Comparison of ENCODE assay signal across 8 cellular contexts in genomic region chr6:56851541-56852248, GRCh38.
DNase-seq lines count a peak whose midpoint lies in the region; ATAC-seq, FAIRE-seq and TF ChIP-seq lines count a peak whose summit lies in the region.

No MANE protein-coding gene starts in this region.

- H3K4me3 ChIP-seq in A673 (ENCODE audit: low read depth, low read length, poor library complexity, severe bottlenecking) (peak overlapping the region; percentile 26), GM06990 (replicated peaks; ENCODE audit: low read depth, low read length) (peak overlapping the region; percentile 72), H7 (ENCODE audit: insufficient read depth, low read depth, low read length) (peak overlapping the region; percentile 57), HepG2 (replicated peaks in 1 of 3; ENCODE audit: insufficient read depth in 1 of 3, low read depth in 2 of 3, low read length in 3 of 3) (no peak overlapping the region), stomach (peak overlapping the region; percentile 40 to 49 (median 44))

- peaks cover 35% of the 10 kb centered on the region for H3K4me1 ChIP-seq in A673 (ENCODE audit: insufficient read depth, low read length, poor library complexity, severe bottlenecking)
- no peaks in the 10 kb centered on the region for H3K4me1 ChIP-seq in HepG2 (ENCODE audit: insufficient read depth, low read length)
- peaks cover 0 to 29% (median 18%) of the 10 kb centered on the region in 4 donors for H3K4me1 ChIP-seq in stomach

- POLR2A ChIA-PET in A673 (lab: Charles Lee; ENCODE audit: low non-redundant PET) (no interaction called here), HepG2 (lab: Yijun Ruan, JAX) (no interaction called here)

- TF ChIP-seq EP300 in HepG2 (IDR thresholded peaks at IDR 0.05; ENCODE audit: low read depth in 2 of 2, low read length in 2 of 2) (no peak), HepG2 (CRISPR knock-in tag; IDR thresholded peaks at IDR 0.05; ENCODE audit: borderline replicate concordance) (no peak), stomach (IDR thresholded peaks at IDR 0.05) (no peak)

- in situ Hi-C loops in HepG2 (cut with HindIII; ENCODE audit: extremely low pct_ligation_motif_present, low pct_unique_long_range_greater_than_20kb) = no loop called here

- TF ChIP-seq RAD21 in HepG2 (CRISPR knock-in tag; IDR thresholded peaks at IDR 0.05) = peak; percentile 66

- H3K36me3 ChIP-seq in A673 (ENCODE audit: insufficient read depth, low read length, poor library complexity, severe bottlenecking) (no peaks in the 10 kb centered on the region), GM06990 (ENCODE audit: control insufficient read depth, insufficient read depth, low read length) (no peaks in the 10 kb centered on the region), H7 (replicated peaks; ENCODE audit: control insufficient read depth, insufficient read depth, low read length) (no peaks in the 10 kb centered on the region), HepG2 (replicated peaks in 1 of 2; ENCODE audit: control insufficient read depth in 1 of 2, insufficient read depth in 2 of 2, low read length in 2 of 2) (no peaks in the 10 kb centered on the region), stomach (no peaks in the 10 kb centered on the region)

- TF ChIP-seq CTCF in A673 (conservative IDR thresholded peaks at IDR 0.05; ENCODE audit: low read depth, low read length) (peak; percentile 82), GM06990 (IDR thresholded peaks at IDR 0.05; ENCODE audit: insufficient read depth, low read length, poor library complexity, severe bottlenecking) (peak; percentile 70), LNCAP (IDR thresholded peaks at IDR 0.05) (peak; percentile 59), HepG2 (CRISPR knock-in tag; IDR thresholded peaks at IDR 0.05) (peak; percentile 82), stomach (IDR thresholded peaks at IDR 0.05) (peak in 5 of 7 experiments; percentile 24 to 63 (median 44))

- peak overlapping the region; percentile 48 for H3K4me2 ChIP-seq in HepG2 (ENCODE audit: low read depth, low read length)

- CTCF ChIA-PET in A673 (lab: Charles Lee) (interaction anchor here (0.6 to 2.1 kb wide), 10 partner anchors 8 to 214 kb away, joined by 3 to 10 read pairs (median 3); no protein-coding TSS in a partner anchor), HepG2 (lab: Yijun Ruan, JAX; ENCODE audit: low intra/inter-chr PET ratio, low total read pairs) (interaction anchor here (1.4 to 1.7 kb wide), 2 partner anchors 143 to 214 kb away, joined by 5 read pairs; no protein-coding TSS in a partner anchor)

- H3K9me3 ChIP-seq in A673 (ENCODE audit: low read depth, low read length, poor library complexity, severe bottlenecking) (no peaks in the 10 kb centered on the region), HepG2 (ENCODE audit: low read length) (no peaks in the 10 kb centered on the region), stomach (no peaks in the 10 kb centered on the region)

- H3K27ac ChIP-seq in A673 (ENCODE audit: low read depth, low read length, poor library complexity, severe bottlenecking) (peak overlapping the region; percentile 38), HepG2 (ENCODE audit: extremely low read length, insufficient read depth, low read length) (no peak overlapping the region), stomach (peak overlapping the region in 4 of 5 donors; percentile 5 to 66 (median 57))

- H3K27me3 ChIP-seq in A673 (replicated peaks; ENCODE audit: insufficient read depth, low read depth, low read length, poor library complexity) (no peaks in the 10 kb centered on the region), GM06990 (replicated peaks; ENCODE audit: control insufficient read depth, insufficient read depth, low read length) (no peaks in the 10 kb centered on the region), H7 (ENCODE audit: control insufficient read depth, insufficient read depth, low read length) (no peaks in the 10 kb centered on the region), HepG2 (ENCODE audit: control insufficient read depth in 1 of 2, insufficient read depth in 2 of 2, low read length in 2 of 2) (no peaks in the 10 kb centered on the region), stomach (peaks cover 0 to 3% (median 0%) of the 10 kb centered on the region in 3 donors)

- 51% methylated on average over 17 of the region's 17 CpGs for WGBS in HepG2 (ENCODE audit: low lambda C conversion rate)
- 2 to 5% (median 4%) methylated on average over 17 of the region's 17 CpGs for WGBS in stomach, 5 donors

- peak; percentile 98 for ATAC-seq in HepG2

- DNase-seq in A673 (ENCODE audit: low spot score) (peak; percentile 82), GM06990 (ENCODE audit: extremely low read depth, insufficient read length) (peak; percentile 65), H7 (peak; percentile 25), SKM-1 (lab: John Stamatoyannopoulos, UW; ENCODE audit: unreplicated experiment) (peak; percentile 40), dermis microvascular lymphatic vessel endothelial cell (ENCODE audit: low read depth in 2 of 2) (peak; percentile 87 to 96), HepG2 (ENCODE audit: low spot score) (peak; percentile 72), stomach (peak; percentile 32)

- intact Hi-C loops in A673 (cut with micrococcal nuclease; ENCODE audit: unreplicated experiment) = loop anchor here (1.0 to 10.0 kb wide), 3 partner anchors 143 to 487 kb away; no protein-coding TSS in a partner anchor
- intact Hi-C loops in HepG2 (cut with micrococcal nuclease; ENCODE audit: unreplicated experiment) = loop anchor here (1.0 to 5.0 kb wide), 3 partner anchors 94 to 214 kb away; no protein-coding TSS in a partner anchor
- intact Hi-C loops in stomach (cut with DNase I; ENCODE audit: low total_unique reads) = loop anchor here (10.0 kb wide), 1 partner anchor 217 kb away; no protein-coding TSS in a partner anchor

- H4K20me1 ChIP-seq in HepG2 (ENCODE audit: insufficient read depth, low read length) = no peaks in the 10 kb centered on the region

- no peaks in the 10 kb centered on the region for H3K79me2 ChIP-seq in HepG2 (ENCODE audit: insufficient read depth, low read length)

- BruUV-seq in A673 (replicated peaks; lab: Mats Ljungman, UMichigan) = no TSS peak
- no TSS peak for BruUV-seq in HepG2 (replicated peaks; lab: Mats Ljungman, UMichigan)

- peak; percentile 73 for FAIRE-seq in HepG2 (lab: Jason Lieb, UNC)

- no peak overlapping the region for H3K9ac ChIP-seq in HepG2 (ENCODE audit: insufficient read depth, low read depth, low read length)

- no peak overlapping the region for H2AFZ ChIP-seq in HepG2 (ENCODE audit: low read length)

- TF ChIP-seq POLR2A in HepG2 (IDR thresholded peaks at IDR 0.05; ENCODE audit: insufficient read depth in 1 of 2, low read depth in 2 of 2, low read length in 2 of 2) = no peak
- no peak for TF ChIP-seq POLR2A in stomach (IDR thresholded peaks at IDR 0.05)

TF ChIP-seq in HepG2, 621 proteins besides CTCF, POLR2A, EP300 and RAD21 (continues in another document):
- no peak for TF ChIP-seq ZSCAN29 (CRISPR knock-in tag; conservative IDR thresholded peaks at IDR 0.05)
- TF ChIP-seq PHF21A (CRISPR knock-in tag; IDR thresholded peaks at IDR 0.05) = 0 out of 2 replicates have a peak, but pooled peaks have one; percentile 10
- TF ChIP-seq MZF1 (CRISPR knock-in tag; IDR thresholded peaks at IDR 0.05; ENCODE audit: borderline replicate concordance) = no peak
- 0 out of 2 replicates have a peak, but pooled peaks have one; percentile 31 for TF ChIP-seq KDM2A (CRISPR knock-in tag; IDR thresholded peaks at IDR 0.05; ENCODE audit: borderline replicate concordance, low read depth)
- TF ChIP-seq KLF16 (CRISPR knock-in tag; IDR thresholded peaks at IDR 0.05) = 0 out of 4 replicates have a peak, but pooled peaks of 1 of the 2 experiments have one; percentile 28
- TF ChIP-seq SOX5 (CRISPR knock-in tag; IDR thresholded peaks at IDR 0.05; ENCODE audit: borderline replicate concordance) = 0 out of 2 replicates have a peak, but pooled peaks have one; percentile 7
- TF ChIP-seq ZNF792 (CRISPR knock-in tag; IDR thresholded peaks at IDR 0.05) = 0 out of 2 replicates have a peak, but pooled peaks have one; percentile 36
- TF ChIP-seq NCOA1 (CRISPR knock-in tag; IDR thresholded peaks at IDR 0.05) = no peak
- peak; percentile 19 for TF ChIP-seq TEAD3 (CRISPR knock-in tag; optimal IDR thresholded peaks at IDR 0.05; ENCODE audit: borderline replicate concordance)
- TF ChIP-seq ZNF567 (CRISPR knock-in tag; IDR thresholded peaks at IDR 0.05; ENCODE audit: borderline replicate concordance) = 0 out of 2 replicates have a peak, but pooled peaks have one; percentile 28
- 0 out of 2 replicates have a peak, but pooled peaks have one; percentile 15 for TF ChIP-seq ERF (CRISPR knock-in tag; IDR thresholded peaks at IDR 0.05)
- peak; percentile 81 for TF ChIP-seq STAG1 (CRISPR knock-in tag; IDR thresholded peaks at IDR 0.05)
- no peak for TF ChIP-seq BCL3 (CRISPR knock-in tag; IDR thresholded peaks at IDR 0.05)
- TF ChIP-seq SAP130 (CRISPR knock-in tag; IDR thresholded peaks at IDR 0.05; ENCODE audit: low read depth) = 0 out of 2 replicates have a peak, but pooled peaks have one; percentile 18
- peak; percentile 59; the same call in 1 of the 2 replicates for TF ChIP-seq SMC3 (IDR thresholded peaks at IDR 0.05; ENCODE audit: low read length)
- no peak for TF ChIP-seq FOXA1 (IDR thresholded peaks at IDR 0.05)
- peak; percentile 74 for TF ChIP-seq FOXA1 (CRISPR knock-in tag; IDR thresholded peaks at IDR 0.05)
- peak; percentile 59; the same call in 1 of the 2 replicates for TF ChIP-seq ZFP36L1 (CRISPR knock-in tag; IDR thresholded peaks at IDR 0.05)
- no peak for TF ChIP-seq ATM (IDR thresholded peaks at IDR 0.05; ENCODE audit: borderline replicate concordance)
- TF ChIP-seq FOXK1 (CRISPR knock-in tag; IDR thresholded peaks at IDR 0.05; ENCODE audit: borderline replicate concordance, low read depth) = no peak
- TF ChIP-seq REL (CRISPR knock-in tag; conservative IDR thresholded peaks at IDR 0.05) = no peak

Comparison
In these comparisons a context has a peak if more than half of its experiments do, and no peak if none do; other contexts are left out.
1. DNase-seq: peak in every context shown above with its lines; median percentile 92 in dermis microvascular lymphatic vessel endothelial cell; 82 in A673; 72 in HepG2; 65 in GM06990; 40 in SKM-1; 32 in stomach; 25 in H7.
2. H3K4me3 ChIP-seq: peak in A673 (single experiment), GM06990 (single experiment), H7 (single experiment) and stomach (4 of 4); none in HepG2 (0 of 3).
3. Peak in every context shown above with its lines, with median percentiles within 50 percentile points of each other: CTCF ChIP-seq.